ENCODE assay signal across 16 cellular contexts in genomic region chr12:2607881-2608607, GRCh38.
"Had no signal": no experiment of that assay in that cellular context is flagged by ENCODE, and none has a peak within 500 bp of the region (broad histone marks: within the 10 kb centered on the region; RNA-seq: fewer than 3 reads in every experiment).

No MANE protein-coding gene starts in this region.

- H3K27ac ChIP-seq: epithelial cell of prostate, esophagus squamous epithelium, foreskin keratinocyte, thyroid gland had no signal

- H3K4me3 ChIP-seq: esophagus squamous epithelium, lung, thyroid gland, uterus had no signal

- H3K36me3 ChIP-seq: thyroid gland, uterus had no signal

- DNase-seq: effector memory CD8-positive, alpha-beta T cell; esophagus squamous epithelium; foreskin keratinocyte; immature natural killer cell; left colon; left ventricle myocardium superior; mesendoderm; naive B cell; right cardiac atrium; stimulated activated CD4-positive, alpha-beta T cell treated with anti-CD3 and anti-CD28 coated beads, Interleukin-4, amount 100 ng/mL, for 24 hours; thyroid gland; uterus had no signal

- H3K4me1 ChIP-seq: esophagus squamous epithelium, foreskin keratinocyte, thyroid gland, uterus had no signal

- H3K27me3 ChIP-seq: esophagus squamous epithelium, foreskin keratinocyte, thyroid gland, uterus had no signal

- H3K9me3 ChIP-seq: esophagus squamous epithelium, thyroid gland, uterus had no signal

- FAIRE-seq: colon had no signal

- ATAC-seq: effector memory CD8-positive, alpha-beta T cell; foreskin keratinocyte; left colon; left ventricle myocardium superior; right cardiac atrium; stimulated activated memory B cell treated with anti-CD40 and anti-IgM and Interleukin-4, amounts not matched to agents 10 μg/mL and 1 μg/mL and 100 μg/mL, for 72 hours had no signal
